In the genomic region with DNA sequence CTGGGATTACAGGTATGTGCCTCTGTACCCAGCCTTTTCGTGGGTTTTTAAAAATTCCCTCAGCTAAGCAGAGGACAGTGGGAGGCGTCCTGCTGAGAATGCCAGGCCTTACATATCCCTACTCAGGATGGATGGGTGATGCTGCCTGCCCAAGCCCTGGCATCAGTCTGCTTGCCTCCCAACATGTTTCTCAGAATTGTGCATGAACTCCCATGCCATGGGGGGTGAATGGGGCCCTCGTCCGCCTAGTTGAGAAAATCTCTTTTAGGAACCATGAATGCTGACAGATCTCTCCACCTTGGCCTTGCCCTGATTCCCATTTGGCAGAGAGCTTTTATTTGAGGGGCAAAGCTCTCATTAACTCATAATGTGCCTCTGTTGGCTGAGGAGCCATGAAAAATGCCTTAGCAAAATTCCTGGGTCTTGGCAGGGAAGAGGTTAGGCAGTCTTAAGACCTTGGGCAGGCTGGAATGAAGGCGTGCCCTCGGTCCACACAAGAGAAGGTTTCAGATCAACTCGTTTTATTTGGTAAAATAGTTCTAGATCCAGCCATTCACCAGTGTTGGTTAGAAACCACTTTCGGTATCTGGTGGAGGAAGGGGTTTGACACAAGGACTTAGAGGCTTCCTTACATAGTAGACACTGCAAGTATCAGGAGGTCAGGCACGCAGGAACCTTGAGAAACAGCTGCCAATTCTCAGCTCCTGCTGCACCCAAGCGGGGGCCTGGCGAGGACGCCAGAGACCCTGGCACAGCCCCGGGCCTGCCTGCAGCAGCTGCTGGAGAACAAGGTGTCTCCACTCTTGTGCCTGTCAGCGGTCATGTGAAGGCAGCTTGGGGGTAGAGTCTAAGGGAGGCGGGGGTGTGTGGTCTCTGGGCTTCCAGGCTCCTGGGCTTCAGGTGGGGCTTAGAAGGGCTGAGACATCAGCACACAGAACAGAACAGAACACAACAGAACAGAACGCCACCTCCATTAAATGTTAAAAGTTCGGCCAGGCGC, we compare ENCODE assay signal across 15 cellular contexts.
A peak's percentile ranks its signal among the peaks of the same experiment; 100 is the strongest.
DNase-seq lines count a peak whose midpoint lies in the region; ATAC-seq and TF ChIP-seq lines count a peak whose summit lies in the region.
"Had no signal": no experiment of that assay in that cellular context is flagged by ENCODE, and none has a peak within 500 bp of the region (broad histone marks: within the 10 kb centered on the region; RNA-seq: fewer than 3 reads in every experiment).

No MANE protein-coding gene starts in this region.

- H2AFZ ChIP-seq in neural progenitor cell (replicated peaks) = no peak overlapping the region

- H3K36me3 Mint-ChIP-seq in neural progenitor cell = no peaks in the 10 kb centered on the region
- no peaks in the 10 kb centered on the region for H3K36me3 Mint-ChIP-seq in stimulated activated effector memory CD8-positive, alpha-beta T cell treated with anti-CD3 and anti-CD28 coated beads, Interleukin-12 subunit alpha, Interleukin-12 subunit beta, amount 100 ng/mL, for 72 hours
- no peaks in the 10 kb centered on the region for H3K36me3 Mint-ChIP-seq in activated CD4-positive, alpha-beta memory T cell treated with anti-CD3 and anti-CD28 coated beads for 36 hours
- H3K36me3 Mint-ChIP-seq: CD4-positive, CD25-positive, alpha-beta regulatory T cell; CD8-positive, alpha-beta T cell had no signal

- no peaks in the 10 kb centered on the region for H3K9me3 ChIP-seq in neural progenitor cell (ENCODE audit: low read depth)
- H3K9me3 ChIP-seq: Caco-2, HAP-1 had no signal

- no peak overlapping the region for H3K27ac ChIP-seq in neural progenitor cell
- H3K27ac ChIP-seq: C4-2B had no signal

- H3K4me2 ChIP-seq in neural progenitor cell = no peak overlapping the region

- no peaks in the 10 kb centered on the region for H3K27me3 ChIP-seq in neural progenitor cell

- H3K27me3 Mint-ChIP-seq in neural progenitor cell (ENCODE audit: insufficient read depth, low read depth) = peaks cover 18% of the 10 kb centered on the region
- H3K27me3 Mint-ChIP-seq in activated CD4-positive, alpha-beta memory T cell treated with anti-CD3 and anti-CD28 coated beads for 36 hours = peaks cover 8% of the 10 kb centered on the region

- no peak overlapping the region for H3K4me3 ChIP-seq in neural progenitor cell
- H3K4me3 ChIP-seq: HAP-1 had no signal

- intact Hi-C loops in activated CD4-positive, alpha-beta memory T cell treated with anti-CD3 and anti-CD28 coated beads for 36 hours (cut with micrococcal nuclease) = no loop called here

- no peaks in the 10 kb centered on the region for H4K20me1 ChIP-seq in neural progenitor cell (ENCODE audit: low read depth)

- H3K4me3 Mint-ChIP-seq in neural progenitor cell = no peak overlapping the region
- no peak overlapping the region for H3K4me3 Mint-ChIP-seq in stimulated activated effector memory CD8-positive, alpha-beta T cell treated with anti-CD3 and anti-CD28 coated beads, Interleukin-12 subunit alpha, Interleukin-12 subunit beta, amount 100 ng/mL, for 72 hours
- H3K4me3 Mint-ChIP-seq in activated CD4-positive, alpha-beta memory T cell treated with anti-CD3 and anti-CD28 coated beads for 36 hours = no peak overlapping the region
- H3K4me3 Mint-ChIP-seq: CD4-positive, CD25-positive, alpha-beta regulatory T cell; CD8-positive, alpha-beta T cell; HFFc6 had no signal

- no peak overlapping the region for H3K9ac ChIP-seq in neural progenitor cell

- no peaks in the 10 kb centered on the region for H3K79me2 ChIP-seq in neural progenitor cell (ENCODE audit: low read depth)

- POLR2A ChIA-PET in activated CD4-positive, alpha-beta memory T cell treated with anti-CD3 and anti-CD28 coated beads for 36 hours (lab: Charles Lee) = no interaction called here

- CTCF ChIA-PET in activated CD4-positive, alpha-beta memory T cell treated with anti-CD3 and anti-CD28 coated beads for 36 hours (lab: Charles Lee) = no interaction called here

- H3K9me3 Mint-ChIP-seq in neural progenitor cell = peaks cover 5% of the 10 kb centered on the region
- H3K9me3 Mint-ChIP-seq in stimulated activated effector memory CD8-positive, alpha-beta T cell treated with anti-CD3 and anti-CD28 coated beads, Interleukin-12 subunit alpha, Interleukin-12 subunit beta, amount 100 ng/mL, for 72 hours = no peaks in the 10 kb centered on the region
- peaks cover 5% of the 10 kb centered on the region for H3K9me3 Mint-ChIP-seq in activated CD4-positive, alpha-beta memory T cell treated with anti-CD3 and anti-CD28 coated beads for 36 hours
- H3K9me3 Mint-ChIP-seq: CD8-positive, alpha-beta T cell had no signal

- DNase-seq in astrocyte of the hippocampus (ENCODE audit: low read depth, low spot score) (peak; percentile 26), neural progenitor cell (ENCODE audit: low spot score) (no peak), C1 segment of cervical spinal cord (lab: John Stamatoyannopoulos, UW) (no peak)
- no peak for DNase-seq in stimulated activated effector memory CD8-positive, alpha-beta T cell treated with anti-CD3 and anti-CD28 coated beads, Interleukin-12 subunit alpha, Interleukin-12 subunit beta, amount 100 ng/mL, for 72 hours (ENCODE audit: low spot score in 2 of 2)
- no peak for DNase-seq in activated CD4-positive, alpha-beta memory T cell treated with anti-CD3 and anti-CD28 coated beads for 36 hours
- DNase-seq in stimulated activated CD4-positive, alpha-beta T cell treated with anti-CD3 and anti-CD28 coated beads, Interleukin-2, amount 100 ng/mL, for 48 hours = no peak
- DNase-seq: Caco-2; CD4-positive, CD25-positive, alpha-beta regulatory T cell; CD8-positive, alpha-beta T cell; DMS153; DND-41; GOT3; HFFc6 had no signal

- no peaks in the 10 kb centered on the region for H3K4me1 ChIP-seq in neural progenitor cell
- H3K4me1 ChIP-seq: Caco-2, HAP-1 had no signal

- H3F3A ChIP-seq in neural progenitor cell (ENCODE audit: low read depth) = no peaks in the 10 kb centered on the region

- peaks cover 17% of the 10 kb centered on the region for H3K4me1 Mint-ChIP-seq in neural progenitor cell
- peaks cover 8% of the 10 kb centered on the region for H3K4me1 Mint-ChIP-seq in stimulated activated effector memory CD8-positive, alpha-beta T cell treated with anti-CD3 and anti-CD28 coated beads, Interleukin-12 subunit alpha, Interleukin-12 subunit beta, amount 100 ng/mL, for 72 hours
- H3K4me1 Mint-ChIP-seq in activated CD4-positive, alpha-beta memory T cell treated with anti-CD3 and anti-CD28 coated beads for 36 hours (ENCODE audit: low read depth) = no peaks in the 10 kb centered on the region
- H3K4me1 Mint-ChIP-seq: CD4-positive, CD25-positive, alpha-beta regulatory T cell had no signal

- TF ChIP-seq CTCF in neural progenitor cell (IDR thresholded peaks at IDR 0.05) = no peak

- ATAC-seq in stimulated activated effector memory CD8-positive, alpha-beta T cell treated with anti-CD3 and anti-CD28 coated beads, Interleukin-12 subunit alpha, Interleukin-12 subunit beta, amount 100 ng/mL, for 72 hours = no peak
- ATAC-seq: CD8-positive, alpha-beta T cell had no signal

- H3K36me3 ChIP-seq in neural progenitor cell = no peaks in the 10 kb centered on the region
- H3K36me3 ChIP-seq: HAP-1 had no signal

- peak overlapping the region; percentile 50 for H3K27ac Mint-ChIP-seq in neural progenitor cell
- peak overlapping the region; percentile 56 for H3K27ac Mint-ChIP-seq in stimulated activated effector memory CD8-positive, alpha-beta T cell treated with anti-CD3 and anti-CD28 coated beads, Interleukin-12 subunit alpha, Interleukin-12 subunit beta, amount 100 ng/mL, for 72 hours
- no peak overlapping the region for H3K27ac Mint-ChIP-seq in activated CD4-positive, alpha-beta memory T cell treated with anti-CD3 and anti-CD28 coated beads for 36 hours
- H3K27ac Mint-ChIP-seq: CD4-positive, CD25-positive, alpha-beta regulatory T cell; CD8-positive, alpha-beta T cell; HFFc6 had no signal
